In the genomic region with DNA sequence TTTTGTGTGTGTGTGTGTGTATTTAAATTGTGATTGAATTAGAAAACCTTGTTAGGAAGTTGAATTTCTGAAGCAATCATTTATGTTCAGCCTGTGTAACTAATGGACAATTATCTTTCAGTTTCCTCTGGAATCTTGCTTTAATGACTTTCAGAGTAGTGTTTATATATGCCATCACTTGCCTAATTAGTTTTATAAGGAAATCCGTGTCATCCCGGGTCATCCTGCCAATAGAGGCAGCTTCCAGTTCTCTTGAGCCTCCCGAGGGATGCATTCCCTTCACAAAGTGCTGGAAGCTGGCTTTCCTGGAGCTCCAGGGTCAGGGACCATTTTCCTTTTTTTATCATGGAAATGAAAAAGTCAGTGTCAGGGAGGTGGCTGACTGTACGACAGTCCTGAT, we compare ENCODE assay signal across 24 cellular contexts.
"Had no signal": no experiment of that assay in that cellular context is flagged by ENCODE, and none has a peak within 500 bp of the region (broad histone marks: within the 10 kb centered on the region; RNA-seq: fewer than 3 reads in every experiment).

No MANE protein-coding gene starts in this region.

- H3K27ac Mint-ChIP-seq: activated naive CD4-positive, alpha-beta T cell treated with anti-CD3 and anti-CD28 coated beads, Interleukin-2, amount 50 U/mL, for 72 hours; activated T-cell treated with anti-CD3 and anti-CD28 coated beads, Interleukin-2, amount 50 U/mL, for 72 hours; immature natural killer cell had no signal

- ATAC-seq: activated naive CD4-positive, alpha-beta T cell treated with anti-CD3 and anti-CD28 coated beads, Interleukin-2, amount 50 U/mL, for 72 hours; activated T-cell treated with anti-CD3 and anti-CD28 coated beads, Interleukin-2, amount 50 U/mL, for 72 hours; body of pancreas; psoas muscle had no signal

- H3K4me2 ChIP-seq: smooth muscle cell had no signal

- H3K27ac ChIP-seq: coronary artery, psoas muscle, right lobe of liver, tibial nerve, vagina had no signal

- H3K9me3 Mint-ChIP-seq: activated naive CD4-positive, alpha-beta T cell treated with anti-CD3 and anti-CD28 coated beads, Interleukin-2, amount 50 U/mL, for 72 hours; activated T-cell treated with anti-CD3 and anti-CD28 coated beads, Interleukin-2, amount 50 U/mL, for 72 hours; immature natural killer cell; neural crest cell had no signal

- H3K4me3 ChIP-seq: body of pancreas, coronary artery, lung, psoas muscle, right lobe of liver, smooth muscle cell, tibial nerve, vagina had no signal

- H3K27me3 ChIP-seq: body of pancreas, right lobe of liver, tibial nerve, vagina had no signal

- H3K36me3 ChIP-seq: right lobe of liver, tibial nerve, vagina had no signal

- H3K36me3 Mint-ChIP-seq: immature natural killer cell had no signal

- DNase-seq: activated CD4-positive, alpha-beta T cell treated with anti-CD3 and anti-CD28 coated beads, Interleukin-2, amount 10 ng/mL, durations not matched to agents 24 days and 14 days; activated CD4-positive, CD25-positive, alpha-beta regulatory T cell; activated CD8-positive, alpha-beta memory T cell treated with anti-CD3 and anti-CD28 coated beads, Interleukin-2, amount 50 U/mL, for 48 hours; activated gamma-delta T cell; activated T-cell treated with anti-CD3 and anti-CD28 coated beads, Interleukin-2, amount 50 U/mL, for 72 hours; body of pancreas; caudate nucleus; effector CD4-positive, alpha-beta T cell; foreskin melanocyte; head of caudate nucleus; immature natural killer cell; psoas muscle; right lobe of liver; stimulated activated CD4-positive, alpha-beta T cell treated with anti-CD3 and anti-CD28 coated beads, Interleukin-4, amount 100 ng/mL, for 4 hours; stimulated activated CD8-positive, alpha-beta memory T cell treated with anti-CD3 and anti-CD28 coated beads, Interleukin-4, amount 100 ng/mL, for 48 hours; stimulated activated naive CD4-positive, alpha-beta T cell treated with Interleukin-2 at 50 U/mL for 16 hours; substantia nigra had no signal

- H3K27me3 Mint-ChIP-seq: activated CD4-positive, alpha-beta T cell treated with anti-CD3 and anti-CD28 coated beads, Interleukin-2, amount 10 ng/mL, durations not matched to agents 24 days and 14 days had no signal

- H3K9me3 ChIP-seq: body of pancreas, psoas muscle, right lobe of liver, tibial nerve, vagina had no signal

- H3K4me3 Mint-ChIP-seq: activated CD4-positive, alpha-beta T cell treated with anti-CD3 and anti-CD28 coated beads, Interleukin-2, amount 10 ng/mL, durations not matched to agents 24 days and 14 days; activated T-cell treated with anti-CD3 and anti-CD28 coated beads, Interleukin-2, amount 50 U/mL, for 72 hours; immature natural killer cell; neural crest cell had no signal
